ENCODE assay signal across 24 cellular contexts in genomic region chr6:398065-398464, GRCh38. TPM values are rescaled to one million over a fixed set of nuclear protein-coding genes. Genes with fewer than 3 reads are reported as not detected.
DNase-seq lines count a peak whose midpoint lies in the region; ATAC-seq, FAIRE-seq and TF ChIP-seq lines count a peak whose summit lies in the region.
"Had no signal": no experiment of that assay in that cellular context is flagged by ENCODE, and none has a peak within 500 bp of the region (broad histone marks: within the 10 kb centered on the region; RNA-seq: fewer than 3 reads in every experiment).

No MANE protein-coding gene starts in this region.

- CTCF ChIA-PET in activated naive CD4-positive, alpha-beta T cell treated with anti-CD3 and anti-CD28 coated beads, Interleukin-2, amount 10 ng/mL, durations not matched to agents 7 days and 5 days (lab: Charles Lee), result interaction anchor here (0.7 to 1.4 kb wide), 7 partner anchors 10 to 1026 kb away, joined by 3 to 10 read pairs (median 4); no protein-coding TSS in a partner anchor

- peaks cover 85% of the 10 kb centered on the region for H3K36me3 Mint-ChIP-seq in activated naive CD4-positive, alpha-beta T cell treated with anti-CD3 and anti-CD28 coated beads, Interleukin-2, amount 10 ng/mL, durations not matched to agents 7 days and 5 days
- peaks cover 98% of the 10 kb centered on the region for H3K36me3 Mint-ChIP-seq in activated T-helper 17 cell treated with anti-CD3 and anti-CD28 coated beads, Interleukin-2, amount 50 U/mL, for 72 hours (ENCODE audit: low read depth)
- peaks cover 74 to 84% of the 10 kb centered on the region in 2 donors for H3K36me3 Mint-ChIP-seq in stimulated activated naive B cell treated with anti-CD40 and anti-IgM and Interleukin-4, amounts not matched to agents 10 μg/mL and 1 μg/mL and 100 μg/mL, for 72 hours
- H3K36me3 Mint-ChIP-seq: brain had no signal

- H3K9me3 Mint-ChIP-seq in activated naive CD4-positive, alpha-beta T cell treated with anti-CD3 and anti-CD28 coated beads, Interleukin-2, amount 10 ng/mL, durations not matched to agents 7 days and 5 days, result no peaks in the 10 kb centered on the region
- H3K9me3 Mint-ChIP-seq in activated T-helper 17 cell treated with anti-CD3 and anti-CD28 coated beads, Interleukin-2, amount 50 U/mL, for 72 hours, result peaks cover 5% of the 10 kb centered on the region
- peaks cover 0 to 4% of the 10 kb centered on the region in 2 donors for H3K9me3 Mint-ChIP-seq in stimulated activated naive B cell treated with anti-CD40 and anti-IgM and Interleukin-4, amounts not matched to agents 10 μg/mL and 1 μg/mL and 100 μg/mL, for 72 hours
- H3K9me3 Mint-ChIP-seq: brain; CD4-positive, alpha-beta memory T cell; nephron progenitor cell had no signal

- FAIRE-seq in GM12892 (lab: Jason Lieb, UNC), result peak; percentile 51
- FAIRE-seq: endothelial cell of umbilical vein, H1, HTR-8/SVneo, islet of Langerhans, pancreas had no signal

- H3K27ac Mint-ChIP-seq in activated naive CD4-positive, alpha-beta T cell treated with anti-CD3 and anti-CD28 coated beads, Interleukin-2, amount 10 ng/mL, durations not matched to agents 7 days and 5 days, result peak overlapping the region; percentile 92
- peak overlapping the region; percentile 88 for H3K27ac Mint-ChIP-seq in activated T-helper 17 cell treated with anti-CD3 and anti-CD28 coated beads, Interleukin-2, amount 50 U/mL, for 72 hours
- H3K27ac Mint-ChIP-seq in stimulated activated naive B cell treated with anti-CD40 and anti-IgM and Interleukin-4, amounts not matched to agents 10 μg/mL and 1 μg/mL and 100 μg/mL, for 72 hours, result peak overlapping the region; percentile 82
- H3K27ac Mint-ChIP-seq: brain, nephron progenitor cell had no signal

- ATAC-seq in activated T-helper 17 cell treated with anti-CD3 and anti-CD28 coated beads, Interleukin-2, amount 50 U/mL, for 72 hours (replicated peaks), result no peak
- ATAC-seq in stimulated activated naive B cell treated with anti-CD40 and anti-IgM and Interleukin-4, amounts not matched to agents 10 μg/mL and 1 μg/mL and 100 μg/mL, for 72 hours (replicated peaks), result no peak
- no peak for ATAC-seq in HG03039 (IDR thresholded peaks at IDR 0.05; ENCODE audit: unreplicated experiment)
- ATAC-seq: left ventricle myocardium superior, pancreas had no signal

- H3K27me3 Mint-ChIP-seq in activated naive CD4-positive, alpha-beta T cell treated with anti-CD3 and anti-CD28 coated beads, Interleukin-2, amount 10 ng/mL, durations not matched to agents 7 days and 5 days, result no peaks in the 10 kb centered on the region
- no peaks in the 10 kb centered on the region for H3K27me3 Mint-ChIP-seq in activated T-helper 17 cell treated with anti-CD3 and anti-CD28 coated beads, Interleukin-2, amount 50 U/mL, for 72 hours
- H3K27me3 Mint-ChIP-seq in stimulated activated naive B cell treated with anti-CD40 and anti-IgM and Interleukin-4, amounts not matched to agents 10 μg/mL and 1 μg/mL and 100 μg/mL, for 72 hours, result peaks cover 5 to 6% of the 10 kb centered on the region in 2 donors

- H3K4me1 Mint-ChIP-seq in activated naive CD4-positive, alpha-beta T cell treated with anti-CD3 and anti-CD28 coated beads, Interleukin-2, amount 10 ng/mL, durations not matched to agents 7 days and 5 days, result peaks cover 85% of the 10 kb centered on the region
- H3K4me1 Mint-ChIP-seq in activated T-helper 17 cell treated with anti-CD3 and anti-CD28 coated beads, Interleukin-2, amount 50 U/mL, for 72 hours, result peaks cover 60% of the 10 kb centered on the region
- H3K4me1 Mint-ChIP-seq in stimulated activated naive B cell treated with anti-CD40 and anti-IgM and Interleukin-4, amounts not matched to agents 10 μg/mL and 1 μg/mL and 100 μg/mL, for 72 hours, result peaks cover 64 to 86% of the 10 kb centered on the region in 2 donors

- peak; percentile 50 for TF ChIP-seq POLR2A in GM12892 (IDR thresholded peaks at IDR 0.05; ENCODE audit: low read depth, low read length)

- peak overlapping the region; percentile 64 for H3K4me3 Mint-ChIP-seq in activated naive CD4-positive, alpha-beta T cell treated with anti-CD3 and anti-CD28 coated beads, Interleukin-2, amount 10 ng/mL, durations not matched to agents 7 days and 5 days
- H3K4me3 Mint-ChIP-seq in activated T-helper 17 cell treated with anti-CD3 and anti-CD28 coated beads, Interleukin-2, amount 50 U/mL, for 72 hours, result peak overlapping the region; percentile 92
- peak overlapping the region; percentile 74 to 76 for H3K4me3 Mint-ChIP-seq in stimulated activated naive B cell treated with anti-CD40 and anti-IgM and Interleukin-4, amounts not matched to agents 10 μg/mL and 1 μg/mL and 100 μg/mL, for 72 hours
- H3K4me3 Mint-ChIP-seq: brain, nephron progenitor cell had no signal

- no peak for DNase-seq in activated naive CD4-positive, alpha-beta T cell treated with anti-CD3 and anti-CD28 coated beads, Interleukin-2, amount 10 ng/mL, durations not matched to agents 7 days and 5 days
- DNase-seq in activated naive CD4-positive, alpha-beta T cell treated with anti-CD3 and anti-CD28 coated beads, Interleukin-2, amount 50 U/mL, for 16 hours, result no peak
- DNase-seq in GM12892 (ENCODE audit: insufficient read length) (no peak), H4 (ENCODE audit: low spot score) (no peak)
- DNase-seq in stimulated activated naive B cell treated with anti-CD40 and anti-IgM and Interleukin-4, amounts not matched to agents 10 μg/mL and 1 μg/mL and 100 μg/mL, for 72 hours, result no peak
- DNase-seq: adrenal gland; CD4-positive, alpha-beta memory T cell; DMS 273 treated with DMSO at 0.1 percent for 48 hours; KG1; left ventricle myocardium superior; NCI-H526 treated with DMSO at 0.1 percent for 48 hours; nephron progenitor cell; pancreas; stimulated activated naive CD4-positive, alpha-beta T cell; thyroid gland had no signal

RNA-seq across cellular contexts. Expression of gene IRF4, which starts 6.5 kb away (rescaled TPM):
- 248 TPM for polyA plus RNA-seq in GM12892 (2012; ENCODE audit: missing spikeins)
- 100 to 1,000 TPM; 477 to 704 TPM for total RNA-seq in activated T-helper 17 cell treated with anti-CD3 and anti-CD28 coated beads, Interleukin-2, amount 50 U/mL, for 72 hours
- not detected in 2 replicates for total RNA-seq in H4 (2014; rRNA removed; shearing (Covaris generic))
- total RNA-seq: endothelial cell of umbilical vein, glomerular endothelial cell had no signal
- polyA plus RNA-seq: endothelial cell of umbilical vein, smooth muscle cell had no signal

Comparison
In these comparisons a context has a peak if more than half of its experiments do, and no peak if none do; other contexts are left out.
1. RNA of gene IRF4, which starts 6.5 kb away (total RNA-seq): 477 to 704 TPM in activated T-helper 17 cell treated with anti-CD3 and anti-CD28 coated beads, Interleukin-2, amount 50 U/mL, for 72 hours; not detected in H4; every median in the first group is over 100 times any median in the second.
2. Peak in every context shown above with its lines, with median percentiles within 50 percentile points of each other: H3K27ac Mint-ChIP-seq and H3K4me3 Mint-ChIP-seq.